18 cellular contexts compared by ENCODE assay signal in the genomic region with DNA sequence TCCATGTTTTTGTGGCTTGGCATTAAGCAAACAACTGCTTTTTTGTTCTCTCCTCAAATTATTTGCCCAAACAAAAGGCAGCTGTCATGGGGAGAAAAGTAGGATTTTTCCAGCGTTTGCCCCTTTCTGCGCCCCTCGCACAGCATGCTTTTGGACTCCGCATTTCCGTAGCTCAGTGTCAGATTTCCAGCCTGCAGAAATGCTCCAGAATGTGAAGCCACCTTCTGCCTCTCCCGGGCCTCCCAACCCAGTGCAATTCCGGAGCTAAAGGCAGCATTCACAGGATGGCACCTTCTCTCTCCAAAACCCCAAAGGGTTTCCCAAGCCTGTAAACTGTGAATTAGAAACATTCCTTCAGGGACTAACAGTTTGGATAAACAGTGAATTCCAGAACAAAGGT.
DNase-seq lines count a peak whose midpoint lies in the region; ATAC-seq and TF ChIP-seq lines count a peak whose summit lies in the region.
"Had no signal": no experiment of that assay in that cellular context is flagged by ENCODE, and none has a peak within 500 bp of the region (broad histone marks: within the 10 kb centered on the region; RNA-seq: fewer than 3 reads in every experiment).

No MANE protein-coding gene starts in this region.

- no peak for TF ChIP-seq RAD21 in IMR-90 (IDR thresholded peaks at IDR 0.05; ENCODE audit: low read length)

- H3K79me2 ChIP-seq in hepatocyte: no peaks in the 10 kb centered on the region

- H2BK15ac ChIP-seq in IMR-90 (ENCODE audit: low read depth, low read length) (no peak overlapping the region), neuronal stem cell (ENCODE audit: low read length) (no peak overlapping the region)

- no peak overlapping the region for H2AK9ac ChIP-seq in IMR-90 (replicated peaks; ENCODE audit: low read depth, low read length, poor library complexity)

- peak overlapping the region; percentile 58; the same call in 1 of the 2 replicates for H2BK20ac ChIP-seq in IMR-90 (ENCODE audit: low read depth, low read length)

- TF ChIP-seq CTCF in IMR-90 (conservative IDR thresholded peaks at IDR 0.05; ENCODE audit: low read depth, low read length) (no peak), hepatocyte (IDR thresholded peaks at IDR 0.05; ENCODE audit: poor library complexity) (no peak)

- H3K27me3 ChIP-seq in IMR-90 (ENCODE audit: control insufficient read depth, insufficient read depth, low read length): no peaks in the 10 kb centered on the region
- no peaks in the 10 kb centered on the region for H3K27me3 ChIP-seq in hepatocyte
- no peaks in the 10 kb centered on the region for H3K27me3 ChIP-seq in neuronal stem cell (ENCODE audit: control insufficient read depth in 3 of 3, insufficient read depth in 3 of 3, low read depth in 1 of 3, low read length in 3 of 3)
- H3K27me3 ChIP-seq in HAP-1 (ENCODE audit: low read depth): no peaks in the 10 kb centered on the region
- H3K27me3 ChIP-seq: BE2C had no signal

- no TSS peak for BruUV-seq in IMR-90 (replicated peaks; lab: Mats Ljungman, UMichigan)

- H3K9ac ChIP-seq in IMR-90 (ENCODE audit: low read depth, low read length) (no peak overlapping the region), SK-N-MC (ENCODE audit: insufficient read length) (peak overlapping the region; percentile 21), neuronal stem cell (ENCODE audit: low read depth, low read length, poor library complexity) (no peak overlapping the region)

- H3K4me1 ChIP-seq in IMR-90 (ENCODE audit: control insufficient read depth, insufficient read depth, low read length) (peaks cover 25% of the 10 kb centered on the region; the same call in 1 of the 2 replicates), hepatocyte (ENCODE audit: insufficient read depth) (peaks cover 46% of the 10 kb centered on the region), neuronal stem cell (ENCODE audit: control insufficient read depth in 2 of 2, insufficient read depth in 1 of 2, low read depth in 1 of 2, low read length in 2 of 2) (peaks cover 15 to 23% of the 10 kb centered on the region in 2 donors), HAP-1 (no peaks in the 10 kb centered on the region)
- H3K4me1 ChIP-seq: BE2C had no signal

- H3K14ac ChIP-seq in IMR-90 (replicated peaks; ENCODE audit: low read depth, low read length) (peak overlapping the region; percentile 31), neuronal stem cell (ENCODE audit: low read length) (no peak overlapping the region)

- H3K18ac ChIP-seq in IMR-90 (ENCODE audit: low read depth, low read length): peak overlapping the region; percentile 15; the same call in 1 of the 2 replicates
- H3K18ac ChIP-seq in neuronal stem cell (ENCODE audit: low read length): no peak overlapping the region

- intact Hi-C loops in IMR-90 (cut with micrococcal nuclease): no loop called here

- H3K23ac ChIP-seq in IMR-90 (ENCODE audit: low read depth, low read length): peak overlapping the region; percentile 41; the same call in 1 of the 2 replicates
- no peak overlapping the region for H3K23ac ChIP-seq in neuronal stem cell (ENCODE audit: low read depth, low read length, poor library complexity)

- no peaks in the 10 kb centered on the region for H3K9me2 ChIP-seq in hepatocyte (replicated peaks; ENCODE audit: insufficient read depth)

- H3K9me3 ChIP-seq in IMR-90 (ENCODE audit: control insufficient read depth, insufficient read depth, low read length) (no peaks in the 10 kb centered on the region), SK-N-MC (ENCODE audit: low read depth, low read length) (no peaks in the 10 kb centered on the region), hepatocyte (ENCODE audit: low read depth) (no peaks in the 10 kb centered on the region), neuronal stem cell (replicated peaks in 1 of 2; ENCODE audit: control insufficient read depth in 2 of 2, insufficient read depth in 1 of 2, low read depth in 1 of 2, low read length in 2 of 2) (peaks cover 0 to 2% of the 10 kb centered on the region in 2 donors), HAP-1 (no peaks in the 10 kb centered on the region)
- H3K9me3 ChIP-seq: BE2C had no signal

- peak overlapping the region; percentile 61 for H3K4ac ChIP-seq in IMR-90 (ENCODE audit: low read depth, low read length)
- no peak overlapping the region for H3K4ac ChIP-seq in neuronal stem cell (ENCODE audit: low read length)

- H2AK5ac ChIP-seq in IMR-90 (ENCODE audit: low read depth, low read length) (peak overlapping the region; percentile 29; the same call in 1 of the 2 replicates), neuronal stem cell (ENCODE audit: low read depth, low read length) (peak overlapping the region; percentile 53)

- peak overlapping the region; percentile 90; the same call in 1 of the 2 replicates for H3K27ac ChIP-seq in IMR-90 (ENCODE audit: insufficient read depth, low read length)
- peak overlapping the region; percentile 87 for H3K27ac ChIP-seq in SK-N-MC
- H3K27ac ChIP-seq in hepatocyte: peak overlapping the region; percentile 92
- H3K27ac ChIP-seq in neuronal stem cell (replicated peaks; ENCODE audit: low read length): peak overlapping the region; percentile 45

- WGBS in IMR-90 (ENCODE audit: extremely low coverage in 2 of 2, insufficient read length in 1 of 2), 2 experiments: 80% methylated on average over 2 of the region's 7 CpGs; no CpG with 5 or more reads in 1 of the 2 experiments
- WGBS in hepatocyte (ENCODE audit: low lambda C conversion rate, missing lambda C conversion rate): 45% methylated on average over 7 of the region's 7 CpGs
- no CpG with 5 or more reads among the region's 7 CpGs for WGBS in neuronal stem cell (ENCODE audit: extremely low coverage in 2 of 2, insufficient read length in 2 of 2, insufficient replicate concordance in 1 of 2), 2 donors

- dilution Hi-C loops in IMR-90 (cut with HindIII; ENCODE audit: low sequenced_read_pairs, unreplicated experiment): no loop called here

- H4K5ac ChIP-seq in IMR-90 (ENCODE audit: low read depth, low read length): no peak overlapping the region; the same call in 1 of the 2 replicates

- in situ Hi-C loops in IMR-90 (cut with MboI; ENCODE audit: low sequenced_read_pairs) (no loop called here), HAP-1 (cut with MboI; ENCODE audit: low sequenced_read_pairs) (no loop called here)

- CTCF ChIA-PET in IMR-90 (lab: Yijun Ruan, JAX): no interaction called here

- H3K4me3 ChIP-seq in IMR-90 (ENCODE audit: insufficient read depth, low read depth, low read length) (no peak overlapping the region), SK-N-MC (peak overlapping the region; percentile 18; the same call in 1 of the 2 replicates), hepatocyte (no peak overlapping the region), neuronal stem cell (ENCODE audit: low read length in 2 of 2) (no peak overlapping the region), HAP-1 (no peak overlapping the region)

- H3K79me1 ChIP-seq in IMR-90 (ENCODE audit: low read depth in 1 of 2, low read length in 2 of 2) (no peaks in the 10 kb centered on the region), neuronal stem cell (ENCODE audit: low read depth, low read length) (no peaks in the 10 kb centered on the region)

- no peak overlapping the region for H3K56ac ChIP-seq in IMR-90 (ENCODE audit: extremely low read depth, insufficient read depth, low read length)

- TF ChIP-seq POLR2A in IMR-90 (IDR thresholded peaks at IDR 0.05; ENCODE audit: low read depth, low read length): no peak

- H4K8ac ChIP-seq in IMR-90 (ENCODE audit: low read depth in 2 of 2, low read length in 2 of 2) (peak overlapping the region in 1 of 2 experiments; percentile 15; a peak in 1 of 4 replicates), neuronal stem cell (ENCODE audit: low read depth, low read length) (no peak overlapping the region)

- H4K91ac ChIP-seq in IMR-90 (ENCODE audit: insufficient read depth, low read depth, low read length) (peak overlapping the region; percentile 37; the same call in 1 of the 2 replicates), neuronal stem cell (ENCODE audit: low read depth, low read length, poor library complexity) (no peak overlapping the region)

- H3K9me1 ChIP-seq in IMR-90 (ENCODE audit: insufficient read depth, low read length): peaks cover 16% of the 10 kb centered on the region

- DNase-seq in IMR-90 (no peak), SK-N-MC (ENCODE audit: low read depth, low spot score) (peak; percentile 56), hepatocyte (ENCODE audit: low spot score) (peak; percentile 48), neuronal stem cell (ENCODE audit: low spot score) (no peak), inferior parietal cortex (ENCODE audit: extremely low spot score) (no peak), MV-4-11 (lab: John Stamatoyannopoulos, UW) (no peak), HAP-1 (ENCODE audit: low spot score in 2 of 2) (no peak)
- DNase-seq: BE2C; CD4-positive, alpha-beta memory T cell; GF-D8; GOT3; HFFc6; Karpas-422; NCI-H2029 treated with DMSO at 0.1 percent for 48 hours; SHP77; SW 1271 had no signal

- H3K4me2 ChIP-seq in IMR-90 (ENCODE audit: low read depth, low read length) (0 out of 2 replicates have a peak overlapping the region, but pooled peaks have one; percentile 6), hepatocyte (peak overlapping the region; percentile 22), neuronal stem cell (ENCODE audit: insufficient read depth, low read length, poor library complexity, severe bottlenecking) (no peak overlapping the region)

- H2AFZ ChIP-seq in IMR-90 (replicated peaks; ENCODE audit: low read length, poor library complexity) (peak overlapping the region; percentile 60), hepatocyte (no peak overlapping the region), neuronal stem cell (ENCODE audit: low read length) (peak overlapping the region; percentile 69)

- peak; percentile 50; the same call in 1 of the 2 replicates for ATAC-seq in IMR-90 (ENCODE audit: low read depth)
- ATAC-seq in GM21825 (IDR thresholded peaks at IDR 0.05; ENCODE audit: unreplicated experiment): no peak
- ATAC-seq: HepG2 had no signal

- H2BK5ac ChIP-seq in IMR-90 (ENCODE audit: low read depth, low read length, poor library complexity, severe bottlenecking): no peak overlapping the region
- H2BK5ac ChIP-seq in neuronal stem cell (ENCODE audit: low read length): no peak overlapping the region

- H2BK12ac ChIP-seq in neuronal stem cell (ENCODE audit: low read length): no peak overlapping the region

- no peaks in the 10 kb centered on the region for H3K36me3 ChIP-seq in IMR-90 (ENCODE audit: control insufficient read depth, insufficient read depth, low read length)
- 0 out of 2 replicates have a peak, but pooled peaks cover 4% of the 10 kb centered on the region for H3K36me3 ChIP-seq in SK-N-MC (ENCODE audit: insufficient read depth, low read length)
- no peaks in the 10 kb centered on the region for H3K36me3 ChIP-seq in hepatocyte (replicated peaks; ENCODE audit: insufficient read depth, low read depth)
- no peaks in the 10 kb centered on the region for H3K36me3 ChIP-seq in neuronal stem cell (replicated peaks in 1 of 2; ENCODE audit: control insufficient read depth in 2 of 2, insufficient read depth in 2 of 2, low read length in 2 of 2)
- H3K36me3 ChIP-seq in HAP-1 (replicated peaks): no peaks in the 10 kb centered on the region
- H3K36me3 ChIP-seq: BE2C had no signal

- POLR2A ChIA-PET in IMR-90 (lab: Charles Lee; ENCODE audit: unreplicated experiment): no interaction called here

- H2BK120ac ChIP-seq in IMR-90 (ENCODE audit: low read depth, low read length) (peak overlapping the region; percentile 80), neuronal stem cell (ENCODE audit: low read depth, low read length) (no peak overlapping the region)

- H4K20me1 ChIP-seq in IMR-90 (ENCODE audit: insufficient read depth, low read length) (no peaks in the 10 kb centered on the region), hepatocyte (ENCODE audit: insufficient read depth, poor library complexity, severe bottlenecking) (no peaks in the 10 kb centered on the region)

Comparison
In these comparisons a context has a peak if more than half of its experiments do, and no peak if none do; other contexts are left out.
1. DNase-seq: peak in SK-N-MC (single experiment) and hepatocyte (single experiment); none in IMR-90 (single experiment), neuronal stem cell (single experiment), inferior parietal cortex (single experiment), MV-4-11 (single experiment) and HAP-1 (0 of 2).
2. Peak in every context shown above with its lines, with median percentiles within 50 percentile points of each other: H3K27ac ChIP-seq.